Comparison of ENCODE assay signal across 3 cellular contexts in genomic region chr2:75619992-75620740, GRCh38.
TF ChIP-seq lines count a peak whose summit lies in the region.

No MANE protein-coding gene starts in this region.

TF ChIP-seq in SK-N-SH, 30 proteins besides CTCF, POLR2A, EP300 and RAD21:
- TF ChIP-seq FOSL2 (IDR thresholded peaks at IDR 0.05; ENCODE audit: borderline replicate concordance, low read depth) (peak; percentile 36; the same call in 1 of the 2 replicates), TAF1 (IDR thresholded peaks at IDR 0.05; ENCODE audit: borderline replicate concordance, low read depth, low read length) (no peak), MEF2A (IDR thresholded peaks at IDR 0.05; ENCODE audit: borderline replicate concordance, low read depth) (no peak), CHD2 (IDR thresholded peaks at IDR 0.05; ENCODE audit: low read length, partially characterized antibody) (no peak), PBX3 (IDR thresholded peaks at IDR 0.05) (peak; percentile 56), JUND (IDR thresholded peaks at IDR 0.05) (peak; percentile 65), YY1 (IDR thresholded peaks at IDR 0.05; ENCODE audit: low read depth) (no peak), USF1 (IDR thresholded peaks at IDR 0.05; ENCODE audit: borderline replicate concordance, low read depth) (no peak)

TF ChIP-seq in SK-N-SH treated with all-trans-retinoic acid at 6 μM for 48 hours, 23 proteins besides CTCF, POLR2A, EP300 and RAD21:
- TF ChIP-seq ZNF70 (CRISPR knock-in tag; IDR thresholded peaks at IDR 0.05) (no peak), ZC3H10 (CRISPR knock-in tag; IDR thresholded peaks at IDR 0.05) (no peak), GLIS3 (CRISPR knock-in tag; IDR thresholded peaks at IDR 0.05) (no peak), ZFP3 (CRISPR knock-in tag; IDR thresholded peaks at IDR 0.05) (no peak), ZNF565 (CRISPR knock-in tag; conservative IDR thresholded peaks at IDR 0.05; ENCODE audit: low read depth) (no peak)
TF ChIP-seq in SK-N-SH treated with all-trans-retinoic acid at 6 μM for 48 hours: peak in this region for 0.

TF ChIP-seq in endothelial cell of umbilical vein, 7 proteins besides CTCF, POLR2A, EP300 and RAD21:
- TF ChIP-seq GATA2 (IDR thresholded peaks at IDR 0.05; ENCODE audit: insufficient read depth, insufficient read length, low read depth, low read length) (no peak), FOS (IDR thresholded peaks at IDR 0.05; ENCODE audit: borderline replicate concordance, insufficient read depth, low read length) (peak; percentile 52), JUN (IDR thresholded peaks at IDR 0.05; ENCODE audit: borderline replicate concordance, insufficient read depth, insufficient read length, low read depth) (peak; percentile 58)
TF ChIP-seq in endothelial cell of umbilical vein: peak in this region for 2.
